ENCODE assay signal across 8 cellular contexts in the genomic region with DNA sequence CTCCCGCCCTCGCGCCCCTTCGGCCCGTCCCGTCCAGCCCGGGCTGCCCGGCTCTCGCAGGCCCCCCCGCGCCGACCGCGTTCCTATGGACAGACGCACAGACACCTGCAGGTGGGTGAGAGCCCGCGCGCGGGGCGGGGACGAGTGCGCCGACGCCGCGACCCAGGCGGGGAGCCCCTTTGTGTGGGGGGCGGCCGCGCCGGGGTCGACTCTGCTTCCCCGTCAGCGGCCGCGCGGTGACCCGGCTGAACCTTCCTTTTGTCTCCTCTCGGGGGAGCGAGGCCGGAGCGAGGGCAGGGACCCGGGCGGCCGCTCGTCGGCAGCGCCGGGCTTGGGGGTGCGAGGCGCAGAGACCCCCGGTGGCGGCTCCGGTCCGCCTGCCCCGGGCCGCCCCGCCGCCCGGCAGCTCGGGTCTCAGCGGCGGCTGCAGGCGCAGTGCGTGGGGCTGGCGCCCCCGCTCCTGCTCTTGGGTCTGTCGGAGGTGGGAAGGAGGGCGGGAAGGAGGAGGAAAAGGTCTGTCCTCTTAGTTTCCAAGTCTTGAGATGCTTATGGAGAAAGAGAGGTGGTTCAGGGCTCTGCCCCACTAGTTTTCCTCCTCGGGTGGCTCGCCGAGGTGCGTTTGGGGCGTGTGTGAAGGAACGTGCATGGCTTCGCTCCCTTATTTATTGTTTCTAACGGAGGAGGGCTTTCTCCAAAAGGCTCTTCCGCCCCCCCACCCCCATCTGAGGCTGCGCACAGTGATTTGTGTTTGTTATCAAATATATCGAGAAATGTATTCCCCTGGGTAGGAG. TPM values are rescaled to one million over a fixed set of nuclear protein-coding genes. Genes with fewer than 3 reads are reported as not detected.
DNase-seq lines count a peak whose midpoint lies in the region; ATAC-seq and TF ChIP-seq lines count a peak whose summit lies in the region.

No MANE protein-coding gene starts in this region.

- ATAC-seq in GM18867 (IDR thresholded peaks at IDR 0.05; ENCODE audit: unreplicated experiment) (peak; percentile 52), HG03095 (IDR thresholded peaks at IDR 0.05; ENCODE audit: unreplicated experiment) (peak; percentile 28)

- H3K27me3 ChIP-seq in AG04450 (ENCODE audit: control insufficient read depth, insufficient read depth, low read length), result no peaks in the 10 kb centered on the region
- no peaks in the 10 kb centered on the region for H3K27me3 ChIP-seq in endodermal cell (ENCODE audit: control insufficient read depth, insufficient read depth, low read length, poor library complexity, severe bottlenecking)

- H3K9me3 Mint-ChIP-seq in endodermal cell, result no peaks in the 10 kb centered on the region

- 0% methylated on average over 30 to 79 of the region's 80 CpGs for WGBS in endodermal cell (ENCODE audit: insufficient coverage in 1 of 2, insufficient read length in 1 of 2), 2 experiments

- no peak for TF ChIP-seq CTCF in AG04450 (IDR thresholded peaks at IDR 0.05; ENCODE audit: low read depth, low read length)
- TF ChIP-seq CTCF in endodermal cell (conservative IDR thresholded peaks at IDR 0.05), result peak; percentile 22

- H3K9ac ChIP-seq in endodermal cell (ENCODE audit: extremely low read depth, low read length, poor library complexity, severe bottlenecking), result peak overlapping the region; percentile 62

- H3K27ac Mint-ChIP-seq in endodermal cell, result peak overlapping the region; percentile 95

- no peaks in the 10 kb centered on the region for H3K27me3 Mint-ChIP-seq in endodermal cell (ENCODE audit: insufficient read depth)

- peaks cover 5% of the 10 kb centered on the region for H3K4me1 ChIP-seq in endodermal cell (ENCODE audit: control insufficient read depth, insufficient read depth, low read length)

- H3K27ac ChIP-seq in AG04450 (ENCODE audit: low read depth, low read length) (no peak overlapping the region), endodermal cell (ENCODE audit: low read depth, low read length) (peak overlapping the region; percentile 93)

- peaks cover 10% of the 10 kb centered on the region for H3K36me3 Mint-ChIP-seq in endodermal cell (ENCODE audit: low read depth)

- peak overlapping the region; percentile 72 for H3K4me3 ChIP-seq in AG04450 (ENCODE audit: low read depth, low read length)
- peak overlapping the region; percentile 83 for H3K4me3 ChIP-seq in endodermal cell (ENCODE audit: low read length)

- DNase-seq in AG04450 (ENCODE audit: low read depth, low spot score) (no peak), NCI-H526 treated with DMSO at 0.1 percent for 48 hours (lab: John Stamatoyannopoulos, UW) (peak; percentile 31), endodermal cell (peak; percentile 82), mucosa of gallbladder (ENCODE audit: low spot score) (peak; percentile 45)
- peak; percentile 16 to 24 (median 18) for DNase-seq in activated CD8-positive, alpha-beta memory T cell treated with anti-CD3 and anti-CD28 coated beads for 48 hours (ENCODE audit: low read depth in 2 of 3, low spot score in 2 of 3)
- DNase-seq in stimulated activated CD8-positive, alpha-beta memory T cell treated with anti-CD3 and anti-CD28 coated beads, Interleukin-4, amount 100 ng/mL, for 48 hours, result peak; percentile 67

- CTCF ChIA-PET in AG04450 (lab: Charles Lee), result interaction anchor here (0.6 kb wide), 2 partner anchors 9 to 25 kb away, joined by 3 read pairs; no protein-coding TSS in a partner anchor

- H3K36me3 ChIP-seq in endodermal cell (ENCODE audit: control insufficient read depth, insufficient read depth, low read length), result peaks cover 7% of the 10 kb centered on the region

- H3K9me3 ChIP-seq in AG04450 (ENCODE audit: control insufficient read depth, insufficient read depth, low read length) (no peaks in the 10 kb centered on the region), endodermal cell (ENCODE audit: control insufficient read depth, low read length) (peaks cover 2% of the 10 kb centered on the region)

- POLR2A ChIA-PET in AG04450 (lab: Yijun Ruan, JAX), result interaction anchor here (0.8 to 1.6 kb wide), 3 partner anchors 11 to 231 kb away, joined by 3 to 5 read pairs (median 4); partner anchors contain the start of gene INIP

- H3K4me3 Mint-ChIP-seq in endodermal cell, result peak overlapping the region; percentile 90

- H3K4me1 Mint-ChIP-seq in endodermal cell, result peaks cover 38% of the 10 kb centered on the region

RNA-seq across cellular contexts. Expression of gene KIAA1958, which starts 0.6 kb away (rescaled TPM):
- polyA plus RNA-seq in AG04450 (2011; rRNA removed), result 0.88 and 1.1 TPM in 2 replicates
- polyA minus RNA-seq in AG04450 (2011; rRNA and poly(A)+ RNA removed), result 11.7 and 14.4 TPM in 2 replicates
- total RNA-seq in endodermal cell, result 10 to 100 TPM; 44.6 to 50.9 TPM
- 37.3 TPM for polyA plus RNA-seq in endodermal cell (2013, experiment 1 of 2)
- polyA plus RNA-seq in endodermal cell (2013, experiment 2 of 2), result 35.4 TPM
- total RNA-seq in mucosa of gallbladder, result 11.3 TPM
